Comparison of ENCODE assay signal across 8 cellular contexts in genomic region chr9:99259231-99259918, GRCh38. TPM values are rescaled to one million over a fixed set of nuclear protein-coding genes. Genes with fewer than 3 reads are reported as not detected.
A peak's percentile ranks its signal among the peaks of the same experiment; 100 is the strongest.
DNase-seq lines count a peak whose midpoint lies in the region; ATAC-seq and TF ChIP-seq lines count a peak whose summit lies in the region.

No MANE protein-coding gene starts in this region.

- POLR2A ChIA-PET in SK-N-SH (lab: Yijun Ruan, JAX), result no interaction called here

- H4K20me1 ChIP-seq in SK-N-SH (ENCODE audit: insufficient read depth), result no peaks in the 10 kb centered on the region

- H3K4me2 ChIP-seq in SK-N-SH, result no peak overlapping the region

- no peak for TF ChIP-seq POLR2A in esophagus squamous epithelium (IDR thresholded peaks at IDR 0.05)

- CTCF ChIA-PET in SK-N-SH (lab: Yijun Ruan, JAX), result interaction anchor here (0.8 to 2.4 kb wide), 4 partner anchors 28 to 411 kb away, joined by 3 to 14 read pairs (median 4); no protein-coding TSS in a partner anchor

- H3K36me3 ChIP-seq in esophagus squamous epithelium, result no peaks in the 10 kb centered on the region
- H3K36me3 ChIP-seq in mucosa of rectum (ENCODE audit: control insufficient read depth in 2 of 2, insufficient read depth in 2 of 2, low read length in 2 of 2), result no peaks in the 10 kb centered on the region
- no peaks in the 10 kb centered on the region for H3K36me3 ChIP-seq in tibial artery
- H3K36me3 ChIP-seq in SK-N-SH (replicated peaks in 1 of 2; ENCODE audit: control insufficient read depth in 1 of 2, insufficient read depth in 2 of 2, low read length in 1 of 2), result no peaks in the 10 kb centered on the region

- no peak for TF ChIP-seq EP300 in SK-N-SH (IDR thresholded peaks at IDR 0.05; ENCODE audit: borderline replicate concordance in 1 of 2, low read depth in 1 of 2, low read length in 1 of 2)

- DNase-seq in EH (ENCODE audit: low read depth), result peak; percentile 32
- peak; percentile 67 for DNase-seq in activated CD8-positive, alpha-beta memory T cell treated with anti-CD3 and anti-CD28 coated beads for 24 hours
- no peak for DNase-seq in esophagus squamous epithelium (lab: John Stamatoyannopoulos, UW)
- DNase-seq in tibial artery, result peak; percentile 78 to 91
- DNase-seq in SK-N-SH, result no peak
- DNase-seq in NCI-H526 (lab: John Stamatoyannopoulos, UW), result no peak

- H3K4me3 ChIP-seq in esophagus squamous epithelium, result peak overlapping the region; percentile 19 to 63 (median 41)
- H3K4me3 ChIP-seq in mucosa of rectum (ENCODE audit: low read length in 2 of 2), result peak overlapping the region; percentile 31 to 51
- peak overlapping the region; percentile 41 to 58 for H3K4me3 ChIP-seq in tibial artery
- H3K4me3 ChIP-seq in SK-N-SH (ENCODE audit: low read depth in 2 of 2, low read length in 1 of 2), result no peak overlapping the region

- H2AFZ ChIP-seq in SK-N-SH (ENCODE audit: low read depth), result no peak overlapping the region

- H3K9ac ChIP-seq in mucosa of rectum (ENCODE audit: low read depth in 1 of 2, low read length in 2 of 2), result peak overlapping the region in 1 of 2 donors; percentile 17
- no peak overlapping the region for H3K9ac ChIP-seq in SK-N-SH

- peak; percentile 36 for ATAC-seq in HG03469 (IDR thresholded peaks at IDR 0.05; ENCODE audit: unreplicated experiment)

- peak overlapping the region; percentile 40 to 76 (median 68) for H3K27ac ChIP-seq in esophagus squamous epithelium
- H3K27ac ChIP-seq in mucosa of rectum (ENCODE audit: low read depth in 2 of 2, low read length in 2 of 2), result peak overlapping the region in 1 of 2 donors; percentile 17
- H3K27ac ChIP-seq in tibial artery, result peak overlapping the region; percentile 51 to 72
- H3K27ac ChIP-seq in SK-N-SH (ENCODE audit: low read depth in 2 of 2, low read length in 1 of 2), result no peak overlapping the region

- H3K9me3 ChIP-seq in esophagus squamous epithelium, result no peaks in the 10 kb centered on the region
- no peaks in the 10 kb centered on the region for H3K9me3 ChIP-seq in mucosa of rectum (ENCODE audit: control insufficient read depth in 2 of 2, low read length in 2 of 2)
- H3K9me3 ChIP-seq in tibial artery, result no peaks in the 10 kb centered on the region
- no peaks in the 10 kb centered on the region for H3K9me3 ChIP-seq in SK-N-SH

- intact Hi-C loops in esophagus squamous epithelium (cut with DNase I) (no loop called here), tibial artery (cut with DNase I; ENCODE audit: low total_unique reads) (no loop called here)

- no peaks in the 10 kb centered on the region for H3F3A ChIP-seq in SK-N-SH (replicated peaks; ENCODE audit: insufficient read depth)

- TF ChIP-seq CTCF in esophagus squamous epithelium (IDR thresholded peaks at IDR 0.05) (no peak), tibial artery (IDR thresholded peaks at IDR 0.05) (no peak), SK-N-SH (IDR thresholded peaks at IDR 0.05) (no peak)

- H3K9me2 ChIP-seq in SK-N-SH, result no peaks in the 10 kb centered on the region

- TF ChIP-seq RAD21 in SK-N-SH (IDR thresholded peaks at IDR 0.05; ENCODE audit: low read length), result no peak

- 10 to 33% methylated on average over 9 to 19 of the region's 27 CpGs for WGBS in esophagus squamous epithelium, 2 donors
- WGBS in SK-N-SH (ENCODE audit: low lambda C conversion rate), result 87% methylated on average over 19 of the region's 27 CpGs

- no peaks in the 10 kb centered on the region for H3K27me3 ChIP-seq in esophagus squamous epithelium
- no peaks in the 10 kb centered on the region for H3K27me3 ChIP-seq in mucosa of rectum (ENCODE audit: control insufficient read depth in 2 of 2, insufficient read depth in 2 of 2, low read length in 2 of 2)
- H3K27me3 ChIP-seq in tibial artery, result no peaks in the 10 kb centered on the region
- H3K27me3 ChIP-seq in SK-N-SH (ENCODE audit: insufficient read depth), result no peaks in the 10 kb centered on the region

- H3K4me1 ChIP-seq in esophagus squamous epithelium (peaks cover 10 to 16% (median 11%) of the 10 kb centered on the region in 3 donors), mucosa of rectum (ENCODE audit: control insufficient read depth in 2 of 2, insufficient read depth in 2 of 2, low read length in 2 of 2) (peaks cover 0 to 2% of the 10 kb centered on the region in 2 donors), tibial artery (peaks cover 0 to 16% (median 5%) of the 10 kb centered on the region in 4 donors), SK-N-SH (ENCODE audit: control insufficient read depth in 1 of 2, insufficient read depth in 2 of 2, low read depth in 1 of 2, low read length in 1 of 2) (no peaks in the 10 kb centered on the region)

- H3K79me2 ChIP-seq in SK-N-SH (ENCODE audit: insufficient read depth), result no peaks in the 10 kb centered on the region

TF ChIP-seq in SK-N-SH, 30 proteins besides CTCF, POLR2A, EP300 and RAD21:
- TF ChIP-seq MEF2A (IDR thresholded peaks at IDR 0.05; ENCODE audit: borderline replicate concordance, low read depth), result no peak
- no peak for TF ChIP-seq YY1 (IDR thresholded peaks at IDR 0.05; ENCODE audit: low read depth)
- no peak for TF ChIP-seq NFIC (IDR thresholded peaks at IDR 0.05; ENCODE audit: borderline replicate concordance)
- no peak for TF ChIP-seq MXI1 (IDR thresholded peaks at IDR 0.05; ENCODE audit: low read depth, low read length)
- TF ChIP-seq MAX (IDR thresholded peaks at IDR 0.05; ENCODE audit: low read depth), result no peak
- no peak for TF ChIP-seq GABPA (IDR thresholded peaks at IDR 0.05; ENCODE audit: low read depth)
- TF ChIP-seq REST (IDR thresholded peaks at IDR 0.05; ENCODE audit: low read depth, low read length), result no peak
- TF ChIP-seq JUND (IDR thresholded peaks at IDR 0.05), result no peak
- no peak for TF ChIP-seq NRF1 (IDR thresholded peaks at IDR 0.05; ENCODE audit: low read depth, low read length)
- no peak for TF ChIP-seq USF2 (IDR thresholded peaks at IDR 0.05; ENCODE audit: borderline replicate concordance, low read depth, low read length)
- no peak for TF ChIP-seq SIN3A (IDR thresholded peaks at IDR 0.05; ENCODE audit: borderline replicate concordance, low read depth, low read length)
- TF ChIP-seq RXRA (IDR thresholded peaks at IDR 0.05; ENCODE audit: borderline replicate concordance, low read depth), result no peak

RNA-seq across cellular contexts. Expression of gene SEC61B, which starts 37.3 kb away (rescaled TPM):
- total RNA-seq in esophagus squamous epithelium, result 100 to 1,000 TPM in 2 of 4 donors, 10 to 100 TPM in 2; 78.8 to 143 (median 117) TPM
- polyA plus RNA-seq in SK-N-SH (2012; rRNA removed), result 154 and 174 TPM in 2 replicates
- 165 and 169 TPM in 2 replicates for polyA plus RNA-seq in SK-N-SH (2012; cell fraction: cytosol; rRNA removed)
- polyA plus RNA-seq in SK-N-SH (2012; cell fraction: nucleus; rRNA removed), result 63.5 and 75.2 TPM in 2 replicates

RNA-seq across cellular contexts. Expression of gene ALG2, which starts 37.6 kb away (rescaled TPM):
- 10 to 100 TPM; 19.2 to 28.4 (median 25.1) TPM for total RNA-seq in esophagus squamous epithelium
- 31.6 and 35.6 TPM in 2 replicates for polyA plus RNA-seq in SK-N-SH (2012; rRNA removed)
- 33.3 and 33.7 TPM in 2 replicates for polyA plus RNA-seq in SK-N-SH (2012; cell fraction: cytosol; rRNA removed)
- 29.3 and 39.1 TPM in 2 replicates for polyA plus RNA-seq in SK-N-SH (2012; cell fraction: nucleus; rRNA removed)

Comparison
In these comparisons a context has a peak if more than half of its experiments do, and no peak if none do; other contexts are left out.
1. DNase-seq: peak in EH (single experiment), activated CD8-positive, alpha-beta memory T cell treated with anti-CD3 and anti-CD28 coated beads for 24 hours (single experiment) and tibial artery (2 of 2); none in esophagus squamous epithelium (single experiment), SK-N-SH (single experiment) and NCI-H526 (0 of 2).
2. H3K27ac ChIP-seq: peak in esophagus squamous epithelium (4 of 4) and tibial artery (2 of 2); none in SK-N-SH (0 of 2).
3. H3K4me3 ChIP-seq: peak in esophagus squamous epithelium (4 of 4), mucosa of rectum (2 of 2) and tibial artery (2 of 2); none in SK-N-SH (0 of 2).